Comparison of ENCODE assay signal across 20 cellular contexts in the genomic region with DNA sequence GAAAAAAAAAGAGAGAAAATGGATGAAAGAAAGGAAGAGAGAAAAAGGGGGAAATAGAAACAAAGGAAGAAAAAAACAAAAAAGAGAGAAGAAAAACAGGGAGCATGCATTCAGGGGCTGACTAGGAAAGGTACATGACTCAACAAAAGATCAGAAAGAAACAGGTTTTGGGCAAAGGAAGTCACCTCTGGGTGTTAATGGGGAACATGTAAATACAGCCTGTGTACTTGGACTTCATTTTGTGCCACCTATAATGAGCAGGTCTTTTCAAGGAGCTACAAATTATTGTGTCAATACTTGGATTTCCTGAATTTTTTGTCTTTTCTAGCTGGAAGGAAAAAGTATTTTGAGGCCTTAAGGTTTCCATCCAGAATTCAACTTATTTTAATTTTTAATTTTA. TPM values are rescaled to one million over a fixed set of nuclear protein-coding genes. Genes with fewer than 3 reads are reported as not detected.
DNase-seq lines count a peak whose midpoint lies in the region; ATAC-seq, FAIRE-seq and TF ChIP-seq lines count a peak whose summit lies in the region.
"Had no signal": no experiment of that assay in that cellular context is flagged by ENCODE, and none has a peak within 500 bp of the region (broad histone marks: within the 10 kb centered on the region; RNA-seq: fewer than 3 reads in every experiment).

No MANE protein-coding gene starts in this region.

- CTCF ChIA-PET in GM12878 (lab: Yijun Ruan, JAX) = interaction anchor here (0.8 to 1.5 kb wide), 5 partner anchors 8 to 13 kb away, joined by 3 to 8 read pairs (median 3); no protein-coding TSS in a partner anchor

- DNase-seq in NCI-H774 (lab: John Stamatoyannopoulos, UW) (peak; percentile 15), GM12878 (ENCODE audit: low read depth, low spot score) (no peak), trophoblast cell (no peak), T-helper 2 cell (no peak), COLO668 (lab: John Stamatoyannopoulos, UW; ENCODE audit: unreplicated experiment) (no peak)
- DNase-seq: BE2C; CD4-positive, alpha-beta memory T cell; COR-L47; DMS153; DND-41; GDM1; GOT3; IMR-90 had no signal

- TF ChIP-seq CTCF in GM12878 (IDR thresholded peaks at IDR 0.05 in 2 of 3, conservative IDR thresholded peaks at IDR 0.05 in 1 of 3; ENCODE audit: control insufficient read depth in 2 of 3, extremely low read depth in 1 of 3, insufficient read depth in 1 of 3, low read depth in 3 of 3, low read length in 3 of 3) = no peak

- BruUV-seq in GM12878 (replicated peaks; lab: Mats Ljungman, UMichigan) = no TSS peak

- ATAC-seq in GM19324 (IDR thresholded peaks at IDR 0.05; ENCODE audit: low FRiP score, unreplicated experiment) (peak; percentile 52), GM12878 (peak; percentile 50)
- no peak for ATAC-seq in stimulated activated memory B cell treated with anti-CD40 and anti-IgM and Interleukin-4, amounts not matched to agents 10 μg/mL and 1 μg/mL and 100 μg/mL, for 72 hours

- no peak overlapping the region for H3K14ac ChIP-seq in trophoblast cell (ENCODE audit: low read length)

- peak overlapping the region; percentile 74 for H3K27ac Mint-ChIP-seq in stimulated activated memory B cell treated with anti-CD40 and anti-IgM and Interleukin-4, amounts not matched to agents 10 μg/mL and 1 μg/mL and 100 μg/mL, for 72 hours
- H3K27ac Mint-ChIP-seq: CD4-positive, alpha-beta memory T cell had no signal

- H3K9ac ChIP-seq in GM12878 (ENCODE audit: control insufficient read depth, insufficient read depth, low read length) = no peak overlapping the region
- H3K9ac ChIP-seq in trophoblast cell (ENCODE audit: low read length) = no peak overlapping the region
- H3K9ac ChIP-seq: KMS-11 had no signal

- H3K4me3 ChIP-seq in GM12878 (no peak overlapping the region), trophoblast cell (ENCODE audit: low read depth, low read length) (no peak overlapping the region)
- H3K4me3 ChIP-seq: HAP-1 had no signal

- no peaks in the 10 kb centered on the region for H3K27me3 Mint-ChIP-seq in stimulated activated memory B cell treated with anti-CD40 and anti-IgM and Interleukin-4, amounts not matched to agents 10 μg/mL and 1 μg/mL and 100 μg/mL, for 72 hours

- H3K27me3 ChIP-seq in GM12878 (replicated peaks in 1 of 2; ENCODE audit: control insufficient read depth in 2 of 2, insufficient read depth in 2 of 2, low read length in 1 of 2) (no peaks in the 10 kb centered on the region), trophoblast cell (ENCODE audit: insufficient read depth, low read length) (no peaks in the 10 kb centered on the region)

- H2AFZ ChIP-seq in GM12878 (ENCODE audit: control insufficient read depth, low read depth, low read length) = no peak overlapping the region
- no peak overlapping the region for H2AFZ ChIP-seq in trophoblast cell (ENCODE audit: insufficient read depth, low read length, poor library complexity)

- H3K79me2 ChIP-seq in GM12878 (ENCODE audit: control insufficient read depth, insufficient read depth, low read length) (no peaks in the 10 kb centered on the region), trophoblast cell (ENCODE audit: control insufficient read depth, insufficient read depth, low read length, poor library complexity) (no peaks in the 10 kb centered on the region)

- peak overlapping the region; percentile 76 for H3K4me3 Mint-ChIP-seq in stimulated activated memory B cell treated with anti-CD40 and anti-IgM and Interleukin-4, amounts not matched to agents 10 μg/mL and 1 μg/mL and 100 μg/mL, for 72 hours
- H3K4me3 Mint-ChIP-seq: CD4-positive, alpha-beta memory T cell had no signal

- H3K4ac ChIP-seq in trophoblast cell (ENCODE audit: low read depth, low read length) = no peak overlapping the region

- POLR2A ChIA-PET in GM12878 (lab: Charles Lee) = interaction anchor here (0.6 to 1.3 kb wide), 4 partner anchors 9 to 65 kb away, joined by 3 to 4 read pairs (median 3); no protein-coding TSS in a partner anchor

- SMC1A ChIA-PET in GM12878 (lab: Charles Lee; ENCODE audit: uncharacterized antibody, unreplicated experiment) = interaction anchor here (0.7 to 21.5 kb wide), 14 partner anchors 8 to 80 kb away, joined by 3 to 375 read pairs (median 4); no protein-coding TSS in a partner anchor

- intact Hi-C loops in GM12878 (cut with micrococcal nuclease; ENCODE audit: unreplicated experiment) = no loop called here

- no peak overlapping the region for H4K8ac ChIP-seq in trophoblast cell (ENCODE audit: low read depth, low read length)

- no peak overlapping the region for H3K18ac ChIP-seq in trophoblast cell (ENCODE audit: low read length)

- H3K36me3 ChIP-seq in GM12878 (ENCODE audit: control insufficient read depth in 2 of 2, insufficient read depth in 2 of 2, low read length in 1 of 2) = no peaks in the 10 kb centered on the region
- H3K36me3 ChIP-seq in trophoblast cell (ENCODE audit: control insufficient read depth in 1 of 2, insufficient read depth in 2 of 2, low read length in 2 of 2) = no peaks in the 10 kb centered on the region
- H3K36me3 ChIP-seq: BE2C, HAP-1 had no signal

- H3K4me1 ChIP-seq in GM12878 (ENCODE audit: control insufficient read depth, insufficient read depth, low read length) = no peaks in the 10 kb centered on the region
- no peaks in the 10 kb centered on the region for H3K4me1 ChIP-seq in trophoblast cell (ENCODE audit: control insufficient read depth in 1 of 2, insufficient read depth in 2 of 2, low read length in 2 of 2)
- H3K4me1 ChIP-seq: BE2C had no signal

- in situ Hi-C loops in GM12878 (cut with MboI) = no loop called here

- H3K27ac ChIP-seq in GM12878 (ENCODE audit: control insufficient read depth, insufficient read depth) = no peak overlapping the region
- H3K27ac ChIP-seq in trophoblast cell (ENCODE audit: low read depth, low read length) = no peak overlapping the region
- H3K27ac ChIP-seq: C4-2B, KMS-11 had no signal

- peaks cover 3% of the 10 kb centered on the region; the same call in 2 of the 3 replicates for H3K9me3 ChIP-seq in GM12878 (replicated peaks; ENCODE audit: control insufficient read depth, insufficient read depth, low read length)
- H3K9me3 ChIP-seq in trophoblast cell (ENCODE audit: insufficient read depth, low read depth, low read length) = no peaks in the 10 kb centered on the region
- H3K9me3 ChIP-seq: BE2C, HAP-1 had no signal

- TF ChIP-seq EP300 in GM12878 (IDR thresholded peaks at IDR 0.05; ENCODE audit: borderline replicate concordance in 1 of 2, control insufficient read depth in 1 of 2, low read depth in 2 of 2, low read length in 2 of 2) = no peak

- H3K4me2 ChIP-seq in GM12878 (ENCODE audit: control insufficient read depth, insufficient read depth) = no peak overlapping the region
- no peak overlapping the region for H3K4me2 ChIP-seq in trophoblast cell (ENCODE audit: low read length)
- H3K4me2 ChIP-seq: KMS-11 had no signal

- no peaks in the 10 kb centered on the region for H4K20me1 ChIP-seq in GM12878 (ENCODE audit: control insufficient read depth, insufficient read depth)

- no peak overlapping the region for H2BK5ac ChIP-seq in trophoblast cell (ENCODE audit: low read depth, low read length, poor library complexity)

- H4K91ac ChIP-seq in trophoblast cell (ENCODE audit: low read depth, low read length) = no peak overlapping the region

- H2AK5ac ChIP-seq in trophoblast cell (ENCODE audit: low read length) = no peak overlapping the region

- no peak overlapping the region for H2BK120ac ChIP-seq in trophoblast cell (ENCODE audit: insufficient read depth, low read length, poor library complexity)

- H3K23ac ChIP-seq in trophoblast cell (ENCODE audit: low read length) = no peak overlapping the region

- no peak for TF ChIP-seq POLR2A in GM12878 (IDR thresholded peaks at IDR 0.05; ENCODE audit: low read depth, low read length)

- peaks cover 18% of the 10 kb centered on the region for H3K4me1 Mint-ChIP-seq in stimulated activated memory B cell treated with anti-CD40 and anti-IgM and Interleukin-4, amounts not matched to agents 10 μg/mL and 1 μg/mL and 100 μg/mL, for 72 hours
- H3K4me1 Mint-ChIP-seq: CD4-positive, alpha-beta memory T cell had no signal

- H2BK12ac ChIP-seq in trophoblast cell (ENCODE audit: low read length) = no peak overlapping the region

- no peaks in the 10 kb centered on the region for H3K79me1 ChIP-seq in trophoblast cell (ENCODE audit: low read length)

- H4K12ac ChIP-seq in trophoblast cell (ENCODE audit: low read depth, low read length) = no peak overlapping the region

- H3K9me3 Mint-ChIP-seq in stimulated activated memory B cell treated with anti-CD40 and anti-IgM and Interleukin-4, amounts not matched to agents 10 μg/mL and 1 μg/mL and 100 μg/mL, for 72 hours = peaks cover 3% of the 10 kb centered on the region

- FAIRE-seq in GM12878 (lab: Jason Lieb, UNC) = no peak
- FAIRE-seq: A204.1, D721Med had no signal

- H3K36me3 Mint-ChIP-seq in stimulated activated memory B cell treated with anti-CD40 and anti-IgM and Interleukin-4, amounts not matched to agents 10 μg/mL and 1 μg/mL and 100 μg/mL, for 72 hours = peaks cover 10% of the 10 kb centered on the region
- H3K36me3 Mint-ChIP-seq: CD4-positive, alpha-beta memory T cell had no signal

- RAD21 ChIA-PET in GM12878 (lab: Charles Lee; ENCODE audit: unreplicated experiment) = interaction anchor here (1.0 to 1.4 kb wide), 5 partner anchors 9 to 84 kb away, joined by 3 to 4 read pairs (median 3); no protein-coding TSS in a partner anchor

- TF ChIP-seq RAD21 in GM12878 (IDR thresholded peaks at IDR 0.05; ENCODE audit: insufficient read depth, low read depth, low read length) = no peak

RNA-seq across cellular contexts. Expression of a gene that starts 53.4 kb away (rescaled TPM):
- 191 and 209 TPM in 2 replicates for total RNA-seq in GM12878 (2013; cell fraction: nucleolus; rRNA removed)
- total RNA-seq in GM12878 (2014; rRNA removed) = 112 and 126 TPM in 2 replicates
- 117 and 123 TPM in 2 replicates for total RNA-seq in GM12878 (2014; rRNA removed; fragmentation: Illumina TruSeq; extraction: Trizol)
- total RNA-seq in GM12878 (2021) = 144 and 150 TPM in 2 replicates
- 21.4 TPM for polyA plus RNA-seq in GM12878 (2011; ENCODE audit: low read depth)
- polyA plus RNA-seq in GM12878 (2011; rRNA removed) = 132 and 180 TPM in 2 replicates
- 60.1 and 71.2 TPM in 2 replicates for polyA plus RNA-seq in GM12878 (2011; cell fraction: cytosol; rRNA removed)
- polyA plus RNA-seq in GM12878 (2011; cell fraction: nucleus; rRNA removed) = 102 and 104 TPM in 2 replicates
- polyA plus RNA-seq in GM12878 (2012) = 32.8 and 42.2 TPM in 2 replicates
- 137 and 148 TPM in 2 replicates for polyA plus RNA-seq in GM12878 (2014; fragmentation: Illumina TruSeq; extraction: Trizol)
- polyA plus RNA-seq in GM12878 (2014; fragmentation: Nextera tagmentation; extraction: Ambion mirVana) = 10 to 100 TPM; 46.7 to 61.5 TPM
- 107 and 122 TPM in 2 replicates for polyA plus RNA-seq in GM12878 (2014; rRNA removed)
- polyA plus RNA-seq in GM12878 (2016; fragmentation: Nextera tagmentation; extraction: Ambion mirVana) = 100 to 1,000 TPM; 127 to 130 TPM
- polyA minus RNA-seq in GM12878 (2011; rRNA and poly(A)+ RNA removed) = 77.5 and 87.0 TPM in 2 replicates
- polyA minus RNA-seq in GM12878 (2011; cell fraction: cytosol; rRNA and poly(A)+ RNA removed) = 47.4 and 57.9 TPM in 2 replicates
- 127 and 198 TPM in 2 replicates for polyA minus RNA-seq in GM12878 (2011; cell fraction: nucleus; rRNA and poly(A)+ RNA removed)
- 48.0 and 50.1 TPM in 2 replicates for polyA plus RNA-seq in trophoblast cell (2013)

RNA-seq across cellular contexts. Expression of a gene that starts 54.6 kb away (rescaled TPM):
- total RNA-seq in GM12878 (2013; cell fraction: nucleolus; rRNA removed) = 0.86 and 2.3 TPM in 2 replicates
- total RNA-seq in GM12878 (2014; rRNA removed) (0.28 and 1.3 TPM in 2 replicates), GM12878 (2014; rRNA removed; fragmentation: Illumina TruSeq; extraction: Trizol) (0.36 and 0.64 TPM in 2 replicates), GM12878 (2021) (0.28 and 0.29 TPM in 2 replicates)
- polyA plus RNA-seq in GM12878 (2011; ENCODE audit: low read depth) = not detected
- polyA plus RNA-seq in GM12878 (2011; rRNA removed) (0.43 and 0.66 TPM in 2 replicates), GM12878 (2014; fragmentation: Illumina TruSeq; extraction: Trizol) (0.33 and 0.53 TPM in 2 replicates), GM12878 (2014; fragmentation: Nextera tagmentation; extraction: Ambion mirVana) (under 1 TPM; 0.15 to 0.45 TPM), GM12878 (2014; rRNA removed) (0.70 and 0.72 TPM in 2 replicates), GM12878 (2016; fragmentation: Nextera tagmentation; extraction: Ambion mirVana) (under 1 TPM; 0.45 to 0.48 TPM)
- polyA plus RNA-seq in GM12878 (2011; cell fraction: cytosol; rRNA removed) = 0.23 and 0.49 TPM in 2 replicates
- 0.22 and 0.35 TPM in 2 replicates for polyA plus RNA-seq in GM12878 (2011; cell fraction: nucleus; rRNA removed)
- 0.32 TPM in 1 of 2 replicates, not detected in the other for polyA plus RNA-seq in GM12878 (2012)
- 1.5 and 1.8 TPM in 2 replicates for polyA minus RNA-seq in GM12878 (2011; rRNA and poly(A)+ RNA removed)
- not detected in 2 replicates for polyA minus RNA-seq in GM12878 (2011; cell fraction: cytosol; rRNA and poly(A)+ RNA removed)
- 2.4 and 3.5 TPM in 2 replicates for polyA minus RNA-seq in GM12878 (2011; cell fraction: nucleus; rRNA and poly(A)+ RNA removed)
- 0.14 and 0.18 TPM in 2 replicates for polyA plus RNA-seq in trophoblast cell (2013)
- total RNA-seq: CD4-positive, alpha-beta memory T cell had no signal
- polyA plus RNA-seq: CD4-positive, alpha-beta memory T cell had no signal
